ENCODE assay signal across 18 cellular contexts in the genomic region with DNA sequence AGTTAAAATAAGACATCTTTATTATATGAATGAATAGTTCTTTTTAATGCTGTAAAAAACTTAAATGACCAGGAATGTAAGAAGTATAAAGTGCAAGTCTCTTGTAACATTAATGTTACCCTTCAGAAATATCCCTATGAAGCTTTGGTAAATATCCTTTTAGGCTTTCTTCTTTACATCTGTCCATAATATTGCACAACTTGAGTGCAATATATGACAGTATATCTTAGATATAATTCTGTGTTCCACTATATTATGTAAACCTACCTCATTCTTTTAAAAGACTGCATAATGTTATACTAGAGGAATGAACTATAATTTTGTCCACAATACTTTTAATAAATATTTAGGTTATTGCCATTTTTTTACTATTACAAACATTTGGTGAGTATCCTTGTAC.
A peak's percentile ranks its signal among the peaks of the same experiment; 100 is the strongest.
DNase-seq lines count a peak whose midpoint lies in the region; ATAC-seq, FAIRE-seq and TF ChIP-seq lines count a peak whose summit lies in the region.
"Had no signal": no experiment of that assay in that cellular context is flagged by ENCODE, and none has a peak within 500 bp of the region (broad histone marks: within the 10 kb centered on the region; RNA-seq: fewer than 3 reads in every experiment).

No MANE protein-coding gene starts in this region.

- TF ChIP-seq EP300 in SK-N-SH (IDR thresholded peaks at IDR 0.05; ENCODE audit: borderline replicate concordance in 1 of 2, low read depth in 1 of 2, low read length in 1 of 2) (no peak), K562 (IDR thresholded peaks at IDR 0.05; ENCODE audit: low read length) (no peak)

- no peaks in the 10 kb centered on the region for H3K9me2 ChIP-seq in SK-N-SH

- no peaks in the 10 kb centered on the region for H3K27me3 ChIP-seq in SK-N-SH (ENCODE audit: insufficient read depth)
- no peaks in the 10 kb centered on the region for H3K27me3 ChIP-seq in K562 (ENCODE audit: control insufficient read depth in 2 of 2, insufficient read depth in 2 of 2, low read length in 2 of 2)
- H3K27me3 ChIP-seq in spleen (replicated peaks in 1 of 7), result no peaks in the 10 kb centered on the region
- H3K27me3 ChIP-seq: BLaER1 treated with 17β-estradiol and CSF1 and Interleukin-3, amounts not matched to agents 10 nM and 100 nM had no signal

- TF ChIP-seq CTCF in SK-N-SH (IDR thresholded peaks at IDR 0.05), result no peak
- TF ChIP-seq CTCF in K562 (IDR thresholded peaks at IDR 0.05 in 2 of 3, conservative IDR thresholded peaks at IDR 0.05 in 1 of 3; ENCODE audit: insufficient read depth in 2 of 3, low read depth in 1 of 3, low read length in 3 of 3), result no peak
- no peak for TF ChIP-seq CTCF in spleen (IDR thresholded peaks at IDR 0.05 in 8 of 11, conservative IDR thresholded peaks at IDR 0.05 in 3 of 11)

- no peak overlapping the region for H3K4me3 ChIP-seq in SK-N-SH (ENCODE audit: low read depth in 2 of 2, low read length in 1 of 2)
- H3K4me3 ChIP-seq in K562, result no peak overlapping the region
- H3K4me3 ChIP-seq in spleen, result no peak overlapping the region
- H3K4me3 ChIP-seq: A549; BLaER1 treated with 17β-estradiol and CSF1 and Interleukin-3, amounts not matched to agents 10 nM and 100 nM had no signal

- DNase-seq in SK-N-SH, result no peak
- DNase-seq in GM19239 (ENCODE audit: insufficient read length, low spot score), result no peak
- DNase-seq in K562 (ENCODE audit: extremely low read depth in 1 of 4, low spot score in 3 of 4), result no peak
- DNase-seq in spleen, result no peak
- DNase-seq: AML-193; Caco-2; Calu3; CD4-positive, alpha-beta T cell; CD8-positive, alpha-beta T cell; DMS79 treated with DMSO at 0.1 percent for 48 hours; GF-D8 had no signal

- ATAC-seq in SK-N-SH treated with all-trans-retinoic acid at 6 μM for 48 hours, result no peak
- no peak for ATAC-seq in K562
- ATAC-seq: A549; CD8-positive, alpha-beta T cell had no signal

- TF ChIP-seq RAD21 in SK-N-SH (IDR thresholded peaks at IDR 0.05; ENCODE audit: low read length) (no peak), K562 (CRISPR knock-in tag; conservative IDR thresholded peaks at IDR 0.05 in 1 of 2, IDR thresholded peaks at IDR 0.05 in 1 of 2) (no peak)

- no TSS peak for BruUV-seq in K562 (replicated peaks; lab: Mats Ljungman, UMichigan)

- no peak overlapping the region for H3K4me2 ChIP-seq in SK-N-SH
- H3K4me2 ChIP-seq in K562 (ENCODE audit: insufficient read depth, low read length), result no peak overlapping the region
- H3K4me2 ChIP-seq: A549; BLaER1 treated with 17β-estradiol and CSF1 and Interleukin-3, amounts not matched to agents 10 nM and 100 nM had no signal

- no peak for TF ChIP-seq POLR2A in K562 (conservative IDR thresholded peaks at IDR 0.05)
- TF ChIP-seq POLR2A in spleen (IDR thresholded peaks at IDR 0.05), result no peak

- H3K9ac ChIP-seq in SK-N-SH (no peak overlapping the region), K562 (ENCODE audit: insufficient read depth in 1 of 2, low read depth in 2 of 2, low read length in 2 of 2) (no peak overlapping the region)
- H3K9ac ChIP-seq: BLaER1 treated with 17β-estradiol and CSF1 and Interleukin-3, amounts not matched to agents 10 nM and 100 nM had no signal

- no peak overlapping the region for H3K27ac ChIP-seq in SK-N-SH (ENCODE audit: low read depth in 2 of 2, low read length in 1 of 2)
- H3K27ac ChIP-seq in K562 (ENCODE audit: extremely low read depth, low read depth, low read length), result no peak overlapping the region
- no peak overlapping the region for H3K27ac ChIP-seq in spleen
- H3K27ac ChIP-seq: 22Rv1; A549; BLaER1 treated with 17β-estradiol and CSF1 and Interleukin-3, amounts not matched to agents 10 nM and 100 nM; C4-2B had no signal

- no peaks in the 10 kb centered on the region for H3F3A ChIP-seq in SK-N-SH (replicated peaks; ENCODE audit: insufficient read depth)

- POLR2A ChIA-PET in SK-N-SH (lab: Yijun Ruan, JAX) (no interaction called here), K562 (lab: Yijun Ruan, JAX) (no interaction called here)

- H4K20me1 ChIP-seq in SK-N-SH (ENCODE audit: insufficient read depth), result no peaks in the 10 kb centered on the region
- no peaks in the 10 kb centered on the region for H4K20me1 ChIP-seq in K562 (replicated peaks; ENCODE audit: control insufficient read depth, insufficient read depth, low read length)
- H4K20me1 ChIP-seq: BLaER1 treated with 17β-estradiol and CSF1 and Interleukin-3, amounts not matched to agents 10 nM and 100 nM had no signal

- H3K4me1 ChIP-seq in SK-N-SH (ENCODE audit: control insufficient read depth in 1 of 2, insufficient read depth in 2 of 2, low read depth in 1 of 2, low read length in 1 of 2) (no peaks in the 10 kb centered on the region), K562 (replicated peaks in 1 of 2; ENCODE audit: control insufficient read depth in 2 of 2, insufficient read depth in 2 of 2, low read length in 2 of 2) (no peaks in the 10 kb centered on the region), spleen (peaks cover 0 to 3% (median 0%) of the 10 kb centered on the region in 6 donors)
- H3K4me1 ChIP-seq: A549 had no signal

- CTCF ChIA-PET in SK-N-SH (lab: Yijun Ruan, JAX), result interaction anchor here (0.7 to 1.4 kb wide), 2 partner anchors 211 to 574 kb away, joined by 3 to 4 read pairs; no protein-coding TSS in a partner anchor
- CTCF ChIA-PET in K562 (lab: Yijun Ruan, JAX; ENCODE audit: low intra/inter-chr PET ratio), result no interaction called here

- H3K36me3 ChIP-seq in SK-N-SH (replicated peaks in 1 of 2; ENCODE audit: control insufficient read depth in 1 of 2, insufficient read depth in 2 of 2, low read length in 1 of 2) (no peaks in the 10 kb centered on the region), K562 (ENCODE audit: control insufficient read depth, insufficient read depth, low read length) (no peaks in the 10 kb centered on the region), spleen (peaks cover 0 to 7% (median 0%) of the 10 kb centered on the region in 6 donors)

- H3K9me1 ChIP-seq in K562 (ENCODE audit: control insufficient read depth, insufficient read depth, low read length), result no peaks in the 10 kb centered on the region

- FAIRE-seq in GM19239 (lab: Jason Lieb, UNC), result peak; percentile 45
- no peak for FAIRE-seq in K562 (lab: Jason Lieb, UNC)
- FAIRE-seq: A549, D721Med, GM12891 had no signal

- H3K79me2 ChIP-seq in SK-N-SH (ENCODE audit: insufficient read depth) (no peaks in the 10 kb centered on the region), K562 (ENCODE audit: control insufficient read depth, insufficient read depth, low read length) (no peaks in the 10 kb centered on the region)

- H3K9me3 ChIP-seq in SK-N-SH (no peaks in the 10 kb centered on the region), K562 (replicated peaks; ENCODE audit: control insufficient read depth, insufficient read depth, low read depth, low read length) (no peaks in the 10 kb centered on the region), spleen (no peaks in the 10 kb centered on the region)
- H3K9me3 ChIP-seq: A549; BLaER1 treated with 17β-estradiol and CSF1 and Interleukin-3, amounts not matched to agents 10 nM and 100 nM had no signal

- H2AFZ ChIP-seq in SK-N-SH (ENCODE audit: low read depth) (no peak overlapping the region), K562 (ENCODE audit: low read depth, low read length) (no peak overlapping the region)

- intact Hi-C loops in K562 (cut with micrococcal nuclease), result no loop called here
- intact Hi-C loops in spleen (cut with DNase I; ENCODE audit: low total_unique reads), result loop anchor here (10.0 kb wide), 1 partner anchor 60 kb away; no protein-coding TSS in a partner anchor

- in situ Hi-C loops in K562 (cut with MboI), result no loop called here

TF ChIP-seq in SK-N-SH, 30 proteins besides CTCF, POLR2A, EP300 and RAD21:
- no peak for TF ChIP-seq NRF1 (IDR thresholded peaks at IDR 0.05; ENCODE audit: low read depth, low read length)
- 0 out of 2 replicates have a peak, but pooled peaks have one; percentile 16 for TF ChIP-seq RXRA (IDR thresholded peaks at IDR 0.05; ENCODE audit: borderline replicate concordance, low read depth)
- TF ChIP-seq, protein P1, sequence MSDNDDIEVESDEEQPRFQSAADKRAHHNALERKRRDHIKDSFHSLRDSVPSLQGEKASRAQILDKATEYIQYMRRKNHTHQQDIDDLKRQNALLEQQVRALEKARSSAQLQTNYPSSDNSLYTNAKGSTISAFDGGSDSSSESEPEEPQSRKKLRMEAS (IDR thresholded peaks at IDR 0.05; ENCODE audit: low read depth), result no peak

TF ChIP-seq in SK-N-SH treated with all-trans-retinoic acid at 6 μM for 48 hours, 23 proteins besides CTCF, POLR2A, EP300 and RAD21:
- TF ChIP-seq ZNF70 (CRISPR knock-in tag; IDR thresholded peaks at IDR 0.05), result no peak
- no peak for TF ChIP-seq ZFP3 (CRISPR knock-in tag; IDR thresholded peaks at IDR 0.05)
- TF ChIP-seq ZFP30 (CRISPR knock-in tag; IDR thresholded peaks at IDR 0.05), result no peak
- no peak for TF ChIP-seq ZNF8 (CRISPR knock-in tag; IDR thresholded peaks at IDR 0.05)
- no peak for TF ChIP-seq PPARA (CRISPR knock-in tag; IDR thresholded peaks at IDR 0.05; ENCODE audit: borderline replicate concordance)

TF ChIP-seq in K562, 482 proteins besides CTCF, POLR2A, EP300 and RAD21 (continues in another document):
- TF ChIP-seq ZNF436 (CRISPR knock-in tag; IDR thresholded peaks at IDR 0.05), result no peak
- no peak for TF ChIP-seq STAT5A (IDR thresholded peaks at IDR 0.05; ENCODE audit: borderline replicate concordance, low read length)
- TF ChIP-seq CEBPG (CRISPR knock-in tag; IDR thresholded peaks at IDR 0.05), result no peak
- TF ChIP-seq CEBPG (tag; conservative IDR thresholded peaks at IDR 0.05 in 1 of 2, IDR thresholded peaks at IDR 0.05 in 1 of 2), result peak; percentile 46 to 62; a peak in 3 of 4 replicates
